1 cellular context compared by ENCODE assay signal in genomic region chr1:18920931-18921330, GRCh38.
TF ChIP-seq lines count a peak whose summit lies in the region.

No MANE protein-coding gene starts in this region.

TF ChIP-seq in IMR-90, 13 proteins besides CTCF, POLR2A, EP300 and RAD21 (continued from another document):
- no peak for TF ChIP-seq ELK1 (IDR thresholded peaks at IDR 0.05; ENCODE audit: borderline replicate concordance, low read depth, low read length)
- no peak for TF ChIP-seq FOS (IDR thresholded peaks at IDR 0.05; ENCODE audit: low read depth, low read length)
- no peak for TF ChIP-seq RCOR1 (IDR thresholded peaks at IDR 0.05; ENCODE audit: insufficient replicate concordance, low read length)
- no peak for TF ChIP-seq RFX5 (IDR thresholded peaks at IDR 0.05; ENCODE audit: low read depth, low read length)
- no peak for TF ChIP-seq MAZ (IDR thresholded peaks at IDR 0.05; ENCODE audit: borderline replicate concordance, low read depth, low read length)
- no peak for TF ChIP-seq BHLHE40 (IDR thresholded peaks at IDR 0.05; ENCODE audit: low read depth, low read length)
- TF ChIP-seq MXI1 (IDR thresholded peaks at IDR 0.05; ENCODE audit: borderline replicate concordance, low read depth, low read length), result no peak
- TF ChIP-seq CEBPB (IDR thresholded peaks at IDR 0.05; ENCODE audit: low read depth, low read length), result no peak
